14 cellular contexts compared by ENCODE assay signal in the genomic region with DNA sequence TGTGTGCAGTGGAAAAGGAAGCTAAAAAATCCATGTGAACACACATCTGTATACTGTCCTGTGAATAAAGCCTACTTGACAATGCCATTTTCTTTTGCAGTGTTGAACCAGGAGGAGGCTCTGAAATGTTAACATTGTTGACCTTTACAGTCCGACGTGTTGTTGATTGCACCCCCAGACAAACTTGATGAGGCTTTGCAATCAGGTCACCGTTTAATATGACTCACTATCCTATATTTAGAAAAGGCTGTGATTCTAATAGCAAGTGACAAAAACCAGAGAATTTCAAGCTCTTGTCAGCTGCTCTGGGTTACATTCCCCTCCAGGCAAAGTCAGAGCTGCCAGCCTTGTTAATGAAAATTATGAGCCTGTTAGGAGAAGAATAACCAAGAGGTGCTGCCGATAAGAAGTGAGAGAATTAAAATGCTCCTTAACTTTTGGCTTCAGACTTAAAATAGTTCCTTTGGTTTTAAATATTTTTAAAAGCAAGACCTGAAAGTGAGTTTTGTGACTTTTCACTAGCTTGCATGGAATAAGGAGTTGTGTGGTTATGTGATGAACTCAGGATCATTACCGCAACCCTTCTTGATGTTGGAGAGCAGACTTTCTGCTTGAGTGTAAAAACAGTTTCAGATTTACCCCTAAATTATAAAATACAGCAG.
DNase-seq lines count a peak whose midpoint lies in the region; ATAC-seq and TF ChIP-seq lines count a peak whose summit lies in the region.
"Had no signal": no experiment of that assay in that cellular context is flagged by ENCODE, and none has a peak within 500 bp of the region (broad histone marks: within the 10 kb centered on the region; RNA-seq: fewer than 3 reads in every experiment).

No MANE protein-coding gene starts in this region.

- H3K9me2 ChIP-seq in hepatocyte (replicated peaks; ENCODE audit: insufficient read depth), result no peaks in the 10 kb centered on the region

- H3K9me3 ChIP-seq in ascending aorta, result no peaks in the 10 kb centered on the region
- no peaks in the 10 kb centered on the region for H3K9me3 ChIP-seq in hepatocyte (ENCODE audit: low read depth)
- H3K9me3 ChIP-seq in thoracic aorta, result no peaks in the 10 kb centered on the region
- no peaks in the 10 kb centered on the region for H3K9me3 ChIP-seq in A673 (ENCODE audit: low read depth, low read length, poor library complexity, severe bottlenecking)

- no peaks in the 10 kb centered on the region for H3K79me2 ChIP-seq in hepatocyte

- POLR2A ChIA-PET in A673 (lab: Charles Lee; ENCODE audit: low non-redundant PET), result no interaction called here

- TF ChIP-seq CTCF in HFFc6 (IDR thresholded peaks at IDR 0.05) (no peak), ascending aorta (IDR thresholded peaks at IDR 0.05) (no peak), hepatocyte (IDR thresholded peaks at IDR 0.05; ENCODE audit: poor library complexity) (no peak), thoracic aorta (IDR thresholded peaks at IDR 0.05) (no peak), A673 (conservative IDR thresholded peaks at IDR 0.05; ENCODE audit: low read depth, low read length) (no peak)

- H3K27ac ChIP-seq in ascending aorta (peak overlapping the region; percentile 27 to 51), hepatocyte (no peak overlapping the region), thoracic aorta (peak overlapping the region; percentile 41 to 58), A673 (ENCODE audit: low read depth, low read length, poor library complexity, severe bottlenecking) (no peak overlapping the region)

- H3K4me3 ChIP-seq in ascending aorta, result no peak overlapping the region
- H3K4me3 ChIP-seq in hepatocyte, result no peak overlapping the region
- H3K4me3 ChIP-seq in thoracic aorta, result no peak overlapping the region
- no peak overlapping the region for H3K4me3 ChIP-seq in A673 (ENCODE audit: low read depth, low read length, poor library complexity, severe bottlenecking)

- H4K20me1 ChIP-seq in hepatocyte (ENCODE audit: insufficient read depth, poor library complexity, severe bottlenecking), result no peaks in the 10 kb centered on the region

- no peaks in the 10 kb centered on the region for H3K36me3 Mint-ChIP-seq in HFFc6 (ENCODE audit: low read depth)
- H3K36me3 Mint-ChIP-seq: activated naive CD4-positive, alpha-beta T cell treated with anti-CD3 and anti-CD28 coated beads, Interleukin-2, amount 50 U/mL, for 24 hours had no signal

- H3K9me3 Mint-ChIP-seq in HFFc6, result no peaks in the 10 kb centered on the region
- H3K9me3 Mint-ChIP-seq: activated naive CD4-positive, alpha-beta T cell treated with anti-CD3 and anti-CD28 coated beads, Interleukin-2, amount 50 U/mL, for 24 hours had no signal

- BruUV-seq in A673 (replicated peaks; lab: Mats Ljungman, UMichigan), result no TSS peak

- peak overlapping the region; percentile 15 for H3K4me2 ChIP-seq in hepatocyte

- DNase-seq in HFFc6, result peak; percentile 55
- no peak for DNase-seq in ascending aorta (ENCODE audit: low spot score in 2 of 2)
- DNase-seq in hepatocyte (ENCODE audit: low spot score), result peak; percentile 8
- DNase-seq in thoracic aorta (ENCODE audit: low spot score), result no peak
- no peak for DNase-seq in NCI-H510A treated with DMSO at 0.1 percent for 48 hours (lab: John Stamatoyannopoulos, UW)
- DNase-seq in A673 (ENCODE audit: low spot score), result no peak
- no peak for DNase-seq in NCI-H2196 (lab: John Stamatoyannopoulos, UW; ENCODE audit: unreplicated experiment)
- DNase-seq in posterior vena cava (ENCODE audit: low spot score), result no peak
- DNase-seq: activated CD4-positive, alpha-beta T cell treated with anti-CD3 and anti-CD28 coated beads for 1 hour; DND-41; NCI-H1694; substantia nigra had no signal

- H3K4me1 ChIP-seq in ascending aorta, result peaks cover 3 to 12% of the 10 kb centered on the region in 2 donors
- H3K4me1 ChIP-seq in hepatocyte (ENCODE audit: insufficient read depth), result peaks cover 19% of the 10 kb centered on the region
- H3K4me1 ChIP-seq in thoracic aorta (ENCODE audit: control insufficient read depth in 1 of 2, low read depth in 2 of 2), result peaks cover 4 to 40% of the 10 kb centered on the region in 2 donors
- H3K4me1 ChIP-seq in A673 (ENCODE audit: insufficient read depth, low read length, poor library complexity, severe bottlenecking), result no peaks in the 10 kb centered on the region

- no peak overlapping the region for H3K27ac Mint-ChIP-seq in HFFc6
- H3K27ac Mint-ChIP-seq: activated naive CD4-positive, alpha-beta T cell treated with anti-CD3 and anti-CD28 coated beads, Interleukin-2, amount 50 U/mL, for 24 hours had no signal

- intact Hi-C loops in ascending aorta (cut with DNase I), result no loop called here
- intact Hi-C loops in A673 (cut with micrococcal nuclease; ENCODE audit: unreplicated experiment), result no loop called here
- intact Hi-C loops in posterior vena cava (cut with DNase I), result no loop called here

- 34% methylated on average over 5 of the region's 5 CpGs for WGBS in hepatocyte (ENCODE audit: low lambda C conversion rate, missing lambda C conversion rate)

- peak; percentile 36 for ATAC-seq in thoracic aorta (ENCODE audit: insufficient number of reproducible peaks, low FRiP score, low read depth)
- ATAC-seq: Panc1 had no signal

- H3K27me3 Mint-ChIP-seq in HFFc6 (ENCODE audit: insufficient read depth), result peaks cover 4% of the 10 kb centered on the region

- H3K36me3 ChIP-seq in ascending aorta, result no peaks in the 10 kb centered on the region
- H3K36me3 ChIP-seq in hepatocyte (replicated peaks; ENCODE audit: insufficient read depth, low read depth), result no peaks in the 10 kb centered on the region
- no peaks in the 10 kb centered on the region for H3K36me3 ChIP-seq in thoracic aorta
- no peaks in the 10 kb centered on the region for H3K36me3 ChIP-seq in A673 (ENCODE audit: insufficient read depth, low read length, poor library complexity, severe bottlenecking)

- H3K4me3 Mint-ChIP-seq in HFFc6, result no peak overlapping the region
- H3K4me3 Mint-ChIP-seq: activated naive CD4-positive, alpha-beta T cell treated with anti-CD3 and anti-CD28 coated beads, Interleukin-2, amount 50 U/mL, for 24 hours had no signal

- H2AFZ ChIP-seq in hepatocyte, result no peak overlapping the region

- CTCF ChIA-PET in A673 (lab: Charles Lee), result no interaction called here

- no peaks in the 10 kb centered on the region for H3K27me3 ChIP-seq in ascending aorta
- no peaks in the 10 kb centered on the region for H3K27me3 ChIP-seq in hepatocyte
- no peaks in the 10 kb centered on the region for H3K27me3 ChIP-seq in thoracic aorta (replicated peaks; ENCODE audit: insufficient read depth)
- no peaks in the 10 kb centered on the region for H3K27me3 ChIP-seq in A673 (replicated peaks; ENCODE audit: insufficient read depth, low read depth, low read length, poor library complexity)

- peaks cover 20% of the 10 kb centered on the region for H3K4me1 Mint-ChIP-seq in HFFc6 (ENCODE audit: low read depth)
- H3K4me1 Mint-ChIP-seq: activated naive CD4-positive, alpha-beta T cell treated with anti-CD3 and anti-CD28 coated beads, Interleukin-2, amount 50 U/mL, for 24 hours had no signal

Comparison
In these comparisons a context has a peak if more than half of its experiments do, and no peak if none do; other contexts are left out.
1. DNase-seq: peak in HFFc6 (single experiment) and hepatocyte (single experiment); none in ascending aorta (0 of 2), thoracic aorta (single experiment), NCI-H510A treated with DMSO at 0.1 percent for 48 hours (single experiment), A673 (single experiment), NCI-H2196 (single experiment) and posterior vena cava (single experiment).
2. H3K27ac ChIP-seq: peak in ascending aorta (2 of 2) and thoracic aorta (2 of 2); none in hepatocyte (single experiment) and A673 (single experiment).